Comparison of ENCODE assay signal across 8 cellular contexts in the genomic region with DNA sequence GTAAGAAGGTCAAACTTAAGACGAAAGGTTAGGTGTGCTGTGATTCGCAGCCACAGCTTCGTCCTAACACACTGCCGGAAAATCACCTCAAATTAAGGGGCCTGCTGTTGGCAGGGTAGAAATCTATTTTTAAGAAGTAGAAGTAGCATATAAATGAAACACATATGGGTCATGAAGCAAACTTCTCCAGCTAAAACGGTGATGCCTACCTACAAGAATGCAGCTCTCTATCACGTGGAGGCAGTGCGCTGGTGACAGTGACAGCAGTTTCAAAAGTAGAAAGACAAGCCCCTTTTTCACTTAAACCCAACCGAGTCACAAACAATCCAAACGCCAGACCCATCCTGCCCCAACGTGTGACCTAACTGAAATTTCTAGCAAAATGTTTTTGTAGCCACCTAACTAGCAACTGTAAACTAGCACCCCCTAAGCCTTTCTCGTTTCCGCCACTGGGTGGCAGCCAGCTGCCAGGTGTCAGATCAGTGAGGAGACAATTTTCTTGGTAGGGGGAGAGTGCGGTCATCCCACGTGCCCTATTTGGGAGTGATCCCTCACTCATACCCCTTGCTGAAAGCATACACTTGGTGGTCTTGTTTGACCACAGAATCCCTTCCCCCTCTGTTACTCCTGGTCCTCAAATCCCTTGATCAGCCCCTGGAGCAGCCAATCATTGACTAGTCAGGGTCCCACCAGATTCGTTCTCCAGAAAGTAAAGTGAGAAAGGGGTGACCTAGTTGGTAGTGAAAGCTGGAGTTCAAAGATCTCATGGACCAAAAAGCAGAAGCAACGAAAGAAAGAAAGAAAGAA.
DNase-seq lines count a peak whose midpoint lies in the region; ATAC-seq and TF ChIP-seq lines count a peak whose summit lies in the region.

No MANE protein-coding gene starts in this region.

- peak; percentile 80 for ATAC-seq in HG02885 (IDR thresholded peaks at IDR 0.05; ENCODE audit: poor library complexity, unreplicated experiment)
- peak; percentile 64 for ATAC-seq in esophagus mucosa
- peak; percentile 57 for ATAC-seq in mucosa of descending colon
- no peak for ATAC-seq in GM21619 (IDR thresholded peaks at IDR 0.05; ENCODE audit: unreplicated experiment)

- no peaks in the 10 kb centered on the region for H3K36me3 ChIP-seq in mucosa of descending colon (ENCODE audit: low read depth)

- no peaks in the 10 kb centered on the region for H3K4me1 ChIP-seq in mucosa of descending colon (ENCODE audit: low read depth)

- intact Hi-C loops in mucosa of descending colon (cut with DNase I, micrococcal nuclease) = loop anchor here in 1 of 2 donors (5.0 kb wide), 1 partner anchor 140 kb away; no protein-coding TSS in a partner anchor

- H3K9me3 ChIP-seq in mucosa of descending colon = no peaks in the 10 kb centered on the region

- no peak overlapping the region for H3K4me3 ChIP-seq in mucosa of descending colon

- DNase-seq in GM03348 (ENCODE audit: low spot score) (peak; percentile 70), NCI-H446 treated with DMSO at 0.1 percent for 48 hours (lab: John Stamatoyannopoulos, UW) (peak; percentile 18), mucosa of descending colon (peak; percentile 52 to 83 (median 77))
- peak; percentile 73 for DNase-seq in activated CD8-positive, alpha-beta memory T cell treated with anti-CD3 and anti-CD28 coated beads for 24 hours
- DNase-seq in stimulated activated naive CD4-positive, alpha-beta T cell (lab: John Stamatoyannopoulos, UW) = peak in 4 of 6 experiments; percentile 0 to 13 (median 10)

- peak; percentile 53 for TF ChIP-seq CTCF in mucosa of descending colon (IDR thresholded peaks at IDR 0.05)

Comparison
In these comparisons a context has a peak if more than half of its experiments do, and no peak if none do; other contexts are left out.
1. DNase-seq: peak in every context shown above with its lines; median percentile 77 in mucosa of descending colon; 73 in activated CD8-positive, alpha-beta memory T cell treated with anti-CD3 and anti-CD28 coated beads for 24 hours; 70 in GM03348; 18 in NCI-H446 treated with DMSO at 0.1 percent for 48 hours; 10 in stimulated activated naive CD4-positive, alpha-beta T cell.